Comparison of ENCODE assay signal across 16 cellular contexts in the genomic region with DNA sequence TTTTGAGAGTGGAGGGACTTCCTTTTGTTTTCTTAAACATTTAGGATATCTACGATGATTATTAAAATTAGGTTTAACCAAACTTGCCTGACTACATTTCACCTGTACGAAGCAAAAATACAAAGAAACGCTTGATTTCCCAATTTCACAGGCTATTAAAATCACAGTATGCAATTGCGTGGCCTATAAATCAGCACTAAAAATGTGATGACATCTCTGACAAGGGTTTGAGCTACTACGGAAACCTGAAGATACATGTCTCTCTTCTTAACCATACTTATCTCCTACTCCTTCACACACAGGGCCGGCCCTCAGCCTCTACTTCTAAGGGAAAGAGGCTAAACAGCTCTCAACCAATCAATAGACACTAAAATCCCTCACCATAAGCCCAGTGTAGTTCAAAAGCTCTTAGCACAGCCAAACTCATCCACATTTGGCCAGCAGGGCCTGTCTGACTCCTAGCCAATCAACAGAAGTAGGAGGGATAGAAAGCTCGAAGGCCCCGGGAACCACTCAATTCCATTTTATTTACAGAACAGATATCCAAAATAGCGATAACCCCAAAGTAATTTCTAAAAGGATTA.
A peak's percentile ranks its signal among the peaks of the same experiment; 100 is the strongest.
DNase-seq lines count a peak whose midpoint lies in the region; TF ChIP-seq lines count a peak whose summit lies in the region.
"Had no signal": no experiment of that assay in that cellular context is flagged by ENCODE, and none has a peak within 500 bp of the region (broad histone marks: within the 10 kb centered on the region; RNA-seq: fewer than 3 reads in every experiment).

No MANE protein-coding gene starts in this region.

- TF ChIP-seq EP300 in Ishikawa (IDR thresholded peaks at IDR 0.05; ENCODE audit: borderline replicate concordance), result no peak

- in situ Hi-C loops in G401 (cut with HindIII; ENCODE audit: low sequenced_read_pairs), result no loop called here

- DNase-seq in G401 (ENCODE audit: low spot score) (peak; percentile 74), NCI-H69 (lab: John Stamatoyannopoulos, UW) (peak; percentile 70), iPS-NIHi11 (ENCODE audit: low spot score) (peak; percentile 27), glomerular visceral epithelial cell (ENCODE audit: extremely low spot score) (no peak), OCI-M2 (lab: John Stamatoyannopoulos, UW; ENCODE audit: unreplicated experiment) (no peak)
- no peak for DNase-seq in effector CD4-positive, alpha-beta T cell
- DNase-seq: activated B cell treated with CpG ODN at 0.5 μM for 24 hours; CD4-positive, alpha-beta T cell; DMS 273 treated with DMSO at 0.1 percent for 48 hours; GF-D8; midbrain; NCI-H1930; NCI-H774; stimulated activated CD4-positive, alpha-beta T cell treated with anti-CD3 and anti-CD28 coated beads, Interleukin-2, amount 100 ng/mL, for 24 hours; stimulated activated naive CD4-positive, alpha-beta T cell treated with Interleukin-2 at 50 U/mL for 16 hours had no signal

- TF ChIP-seq RAD21 in Ishikawa (IDR thresholded peaks at IDR 0.05; ENCODE audit: low read depth), result no peak

TF ChIP-seq in Ishikawa, 13 proteins besides CTCF, POLR2A, EP300 and RAD21:
- no peak for TF ChIP-seq YY1 (IDR thresholded peaks at IDR 0.05; ENCODE audit: low read depth)
- TF ChIP-seq, protein P1, sequence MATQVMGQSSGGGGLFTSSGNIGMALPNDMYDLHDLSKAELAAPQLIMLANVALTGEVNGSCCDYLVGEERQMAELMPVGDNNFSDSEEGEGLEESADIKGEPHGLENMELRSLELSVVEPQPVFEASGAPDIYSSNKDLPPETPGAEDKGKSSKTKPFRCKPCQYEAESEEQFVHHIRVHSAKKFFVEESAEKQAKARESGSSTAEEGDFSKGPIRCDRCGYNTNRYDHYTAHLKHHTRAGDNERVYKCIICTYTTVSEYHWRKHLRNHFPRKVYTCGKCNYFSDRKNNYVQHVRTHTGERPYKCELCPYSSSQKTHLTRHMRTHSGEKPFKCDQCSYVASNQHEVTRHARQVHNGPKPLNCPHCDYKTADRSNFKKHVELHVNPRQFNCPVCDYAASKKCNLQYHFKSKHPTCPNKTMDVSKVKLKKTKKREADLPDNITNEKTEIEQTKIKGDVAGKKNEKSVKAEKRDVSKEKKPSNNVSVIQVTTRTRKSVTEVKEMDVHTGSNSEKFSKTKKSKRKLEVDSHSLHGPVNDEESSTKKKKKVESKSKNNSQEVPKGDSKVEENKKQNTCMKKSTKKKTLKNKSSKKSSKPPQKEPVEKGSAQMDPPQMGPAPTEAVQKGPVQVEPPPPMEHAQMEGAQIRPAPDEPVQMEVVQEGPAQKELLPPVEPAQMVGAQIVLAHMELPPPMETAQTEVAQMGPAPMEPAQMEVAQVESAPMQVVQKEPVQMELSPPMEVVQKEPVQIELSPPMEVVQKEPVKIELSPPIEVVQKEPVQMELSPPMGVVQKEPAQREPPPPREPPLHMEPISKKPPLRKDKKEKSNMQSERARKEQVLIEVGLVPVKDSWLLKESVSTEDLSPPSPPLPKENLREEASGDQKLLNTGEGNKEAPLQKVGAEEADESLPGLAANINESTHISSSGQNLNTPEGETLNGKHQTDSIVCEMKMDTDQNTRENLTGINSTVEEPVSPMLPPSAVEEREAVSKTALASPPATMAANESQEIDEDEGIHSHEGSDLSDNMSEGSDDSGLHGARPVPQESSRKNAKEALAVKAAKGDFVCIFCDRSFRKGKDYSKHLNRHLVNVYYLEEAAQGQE (IDR thresholded peaks at IDR 0.05; ENCODE audit: low read depth), result no peak
- peak; percentile 18; the same call in 1 of the 2 replicates for TF ChIP-seq NFIC (IDR thresholded peaks at IDR 0.05)
- no peak for TF ChIP-seq TAF1 (IDR thresholded peaks at IDR 0.05; ENCODE audit: low read depth)
- TF ChIP-seq TEAD4 (IDR thresholded peaks at IDR 0.05), result no peak
- TF ChIP-seq EGR1 (IDR thresholded peaks at IDR 0.05), result no peak
TF ChIP-seq in Ishikawa: peak in this region for 1.

Comparison
In these comparisons a context has a peak if more than half of its experiments do, and no peak if none do; other contexts are left out.
1. DNase-seq: peak in G401 (single experiment), NCI-H69 (single experiment) and iPS-NIHi11 (single experiment); none in glomerular visceral epithelial cell (single experiment), effector CD4-positive, alpha-beta T cell (single experiment) and OCI-M2 (single experiment).